ENCODE assay signal across 8 cellular contexts in the genomic region with DNA sequence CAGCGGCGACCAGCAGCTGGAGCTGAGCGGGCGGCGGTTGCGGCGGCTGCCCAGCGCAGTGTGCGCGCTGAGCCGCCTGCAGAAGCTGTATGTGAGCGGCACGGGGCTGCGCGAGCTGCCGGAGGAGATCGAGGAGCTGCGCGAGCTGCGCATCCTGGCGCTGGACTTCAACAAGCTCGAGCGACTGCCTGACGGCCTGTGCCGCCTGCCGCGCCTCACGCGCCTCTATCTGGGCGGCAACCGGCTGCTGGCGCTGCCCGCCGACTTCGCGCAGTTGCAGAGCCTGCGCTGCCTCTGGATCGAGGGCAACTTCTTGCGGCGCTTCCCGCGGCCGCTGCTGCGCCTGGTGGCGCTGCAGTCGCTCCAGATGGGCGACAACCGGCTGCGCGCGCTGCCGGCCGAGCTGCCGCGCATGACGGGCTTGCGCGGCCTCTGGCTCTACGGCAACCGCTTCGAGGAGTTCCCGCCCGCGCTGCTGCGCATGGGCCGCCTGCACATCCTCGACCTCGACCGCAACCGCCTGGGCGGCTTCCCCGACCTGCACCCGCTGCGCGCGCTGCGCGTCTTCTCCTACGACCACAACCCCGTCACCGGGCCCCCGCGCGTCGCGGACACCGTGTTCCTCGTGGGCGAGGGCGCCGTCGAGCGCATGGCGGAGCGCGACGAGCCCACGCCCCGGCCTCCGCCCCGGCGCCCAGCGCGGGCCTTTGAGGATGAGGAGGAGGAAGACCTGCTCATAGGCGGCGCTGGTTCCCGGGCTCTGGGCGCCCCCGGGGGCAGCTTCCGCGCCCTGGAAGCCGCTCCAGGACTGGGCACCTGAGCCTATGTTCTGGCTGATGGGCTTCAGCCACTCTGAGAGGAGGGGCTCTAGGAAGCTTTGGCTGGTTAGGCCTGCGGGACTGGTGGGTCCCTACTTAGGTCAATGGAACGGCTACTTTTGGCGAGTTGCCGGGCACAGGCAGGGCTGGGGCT. TPM values are rescaled to one million over a fixed set of nuclear protein-coding genes. Genes with fewer than 3 reads are reported as not detected.
DNase-seq lines count a peak whose midpoint lies in the region; TF ChIP-seq lines count a peak whose summit lies in the region.

No MANE protein-coding gene starts in this region.

- peak overlapping the region; percentile 78 for H3K4me2 ChIP-seq in neural progenitor cell

- peak overlapping the region; percentile 96 for H2AFZ ChIP-seq in neural progenitor cell (replicated peaks)

- intact Hi-C loops in activated T-helper 2 cell treated with anti-CD3 and anti-CD28 coated beads, Interferon-gamma antibody, Interleukin-2, Interleukin-4, amounts not matched to agents 10 μg/mL and 5 μg/mL and 100 μg/mL, durations not matched to agents 14 hours and 24 hours and 36 hours (cut with micrococcal nuclease): loop anchor here (10.0 kb wide), 2 partner anchors 175 to 1415 kb away; a partner anchor contains a TSS
- intact Hi-C loops in testis (cut with DNase I; ENCODE audit: low total_unique reads): loop anchor here (10.0 kb wide), 1 partner anchor 65 kb away; no protein-coding TSS in a partner anchor

- H3K4me1 ChIP-seq in neural progenitor cell (peaks cover 38% of the 10 kb centered on the region), testis (peaks cover 5% of the 10 kb centered on the region)

- peaks cover 46% of the 10 kb centered on the region for H3K27me3 Mint-ChIP-seq in activated T-helper 2 cell treated with anti-CD3 and anti-CD28 coated beads, Interferon-gamma antibody, Interleukin-2, Interleukin-4, amounts not matched to agents 10 μg/mL and 5 μg/mL and 100 μg/mL, durations not matched to agents 14 hours and 24 hours and 36 hours (ENCODE audit: low read depth)
- H3K27me3 Mint-ChIP-seq in neural progenitor cell (ENCODE audit: insufficient read depth, low read depth): peaks cover 20% of the 10 kb centered on the region

- WGBS in testis, 2 donors: 0 to 29% methylated on average over 22 to 26 of the region's 116 CpGs

- no peak overlapping the region for H3K27ac Mint-ChIP-seq in activated T-helper 2 cell treated with anti-CD3 and anti-CD28 coated beads, Interferon-gamma antibody, Interleukin-2, Interleukin-4, amounts not matched to agents 10 μg/mL and 5 μg/mL and 100 μg/mL, durations not matched to agents 14 hours and 24 hours and 36 hours
- no peak overlapping the region for H3K27ac Mint-ChIP-seq in neural progenitor cell

- peaks cover 18% of the 10 kb centered on the region for H4K20me1 ChIP-seq in neural progenitor cell (ENCODE audit: low read depth)

- DNase-seq in SIG-M5 treated with dmso at 0.1 percent for 504 hours (lab: John Stamatoyannopoulos, UW; ENCODE audit: unreplicated experiment): peak; percentile 64
- no peak for DNase-seq in SIG-M5 (lab: John Stamatoyannopoulos, UW)
- DNase-seq in HL-60 (ENCODE audit: low read depth in 1 of 2, low spot score in 1 of 2): peak; percentile 76 to 82
- DNase-seq in NOMO-1 (lab: John Stamatoyannopoulos, UW; ENCODE audit: unreplicated experiment in 2 of 2): peak; percentile 81 to 90
- peak; percentile 76 for DNase-seq in activated T-helper 2 cell treated with anti-CD3 and anti-CD28 coated beads, Interferon-gamma antibody, Interleukin-2, Interleukin-4, amounts not matched to agents 10 μg/mL and 5 μg/mL and 100 μg/mL, durations not matched to agents 14 hours and 24 hours and 36 hours (ENCODE audit: low spot score)
- DNase-seq in fibroblast of villous mesenchyme (ENCODE audit: low read depth): peak; percentile 63
- peak; percentile 97 for DNase-seq in neural progenitor cell (ENCODE audit: low spot score)
- peak; percentile 72 for DNase-seq in testis

- H3K27ac ChIP-seq in HL-60 (replicated peaks) (no peak overlapping the region), neural progenitor cell (no peak overlapping the region), testis (peak overlapping the region in 1 of 2 donors; percentile 30)

- no peaks in the 10 kb centered on the region for H3K79me2 ChIP-seq in neural progenitor cell (ENCODE audit: low read depth)

- H3K9ac ChIP-seq in neural progenitor cell: no peak overlapping the region

- TF ChIP-seq POLR2A in testis (IDR thresholded peaks at IDR 0.05): no peak

- peaks cover 31% of the 10 kb centered on the region for H3K27me3 ChIP-seq in HL-60 (ENCODE audit: insufficient read depth, poor library complexity, severe bottlenecking)
- peaks cover 68% of the 10 kb centered on the region for H3K27me3 ChIP-seq in neural progenitor cell
- H3K27me3 ChIP-seq in testis: no peaks in the 10 kb centered on the region

- peak overlapping the region; percentile 18 for H3K4me3 Mint-ChIP-seq in activated T-helper 2 cell treated with anti-CD3 and anti-CD28 coated beads, Interferon-gamma antibody, Interleukin-2, Interleukin-4, amounts not matched to agents 10 μg/mL and 5 μg/mL and 100 μg/mL, durations not matched to agents 14 hours and 24 hours and 36 hours (ENCODE audit: low read depth)
- H3K4me3 Mint-ChIP-seq in neural progenitor cell: peak overlapping the region; percentile 74

- H3K4me1 Mint-ChIP-seq in activated T-helper 2 cell treated with anti-CD3 and anti-CD28 coated beads, Interferon-gamma antibody, Interleukin-2, Interleukin-4, amounts not matched to agents 10 μg/mL and 5 μg/mL and 100 μg/mL, durations not matched to agents 14 hours and 24 hours and 36 hours (ENCODE audit: low read depth): peaks cover 6% of the 10 kb centered on the region
- peaks cover 74% of the 10 kb centered on the region for H3K4me1 Mint-ChIP-seq in neural progenitor cell

- H3K36me3 ChIP-seq in neural progenitor cell (no peaks in the 10 kb centered on the region), testis (ENCODE audit: low read depth, missing control alignments) (no peaks in the 10 kb centered on the region)

- TF ChIP-seq CTCF in HL-60 (IDR thresholded peaks at IDR 0.05; ENCODE audit: insufficient read depth, low read length) (peak; percentile 65), fibroblast of villous mesenchyme (IDR thresholded peaks at IDR 0.05; ENCODE audit: insufficient read depth, low read depth, low read length) (peak; percentile 28), neural progenitor cell (IDR thresholded peaks at IDR 0.05) (peak; percentile 65), testis (IDR thresholded peaks at IDR 0.05) (peak; percentile 24 to 59 (median 44))

- peaks cover 28% of the 10 kb centered on the region for H3F3A ChIP-seq in neural progenitor cell (ENCODE audit: low read depth)

- H3K36me3 Mint-ChIP-seq in activated T-helper 2 cell treated with anti-CD3 and anti-CD28 coated beads, Interferon-gamma antibody, Interleukin-2, Interleukin-4, amounts not matched to agents 10 μg/mL and 5 μg/mL and 100 μg/mL, durations not matched to agents 14 hours and 24 hours and 36 hours (ENCODE audit: low read depth): no peaks in the 10 kb centered on the region
- no peaks in the 10 kb centered on the region for H3K36me3 Mint-ChIP-seq in neural progenitor cell

- H3K9me3 ChIP-seq in neural progenitor cell (ENCODE audit: low read depth) (no peaks in the 10 kb centered on the region), testis (no peaks in the 10 kb centered on the region)

- H3K4me3 ChIP-seq in HL-60 (replicated peaks; ENCODE audit: insufficient read depth, low read length) (no peak overlapping the region), fibroblast of villous mesenchyme (ENCODE audit: low read depth, low read length) (no peak overlapping the region), neural progenitor cell (peak overlapping the region; percentile 44), testis (peak overlapping the region; percentile 6 to 40)

- no peaks in the 10 kb centered on the region for H3K9me3 Mint-ChIP-seq in activated T-helper 2 cell treated with anti-CD3 and anti-CD28 coated beads, Interferon-gamma antibody, Interleukin-2, Interleukin-4, amounts not matched to agents 10 μg/mL and 5 μg/mL and 100 μg/mL, durations not matched to agents 14 hours and 24 hours and 36 hours
- no peaks in the 10 kb centered on the region for H3K9me3 Mint-ChIP-seq in neural progenitor cell

RNA-seq across cellular contexts. Expression of a gene that starts 0.8 kb away (rescaled TPM):
- 0.07 and 0.11 TPM in 2 replicates for total RNA-seq in activated T-helper 2 cell treated with anti-CD3 and anti-CD28 coated beads, Interferon-gamma antibody, Interleukin-2, Interleukin-4, amounts not matched to agents 10 μg/mL and 5 μg/mL and 100 μg/mL, durations not matched to agents 14 hours and 24 hours and 36 hours
- not detected in 2 replicates for total RNA-seq in fibroblast of villous mesenchyme
- total RNA-seq in neural progenitor cell (ENCODE audit: low replicate concordance): 0.74 TPM in 1 of 2 replicates, not detected in the other
- 1 to 10 TPM; 4.8 to 6.4 TPM for total RNA-seq in testis
- polyA plus RNA-seq in testis (ENCODE audit: insufficient read depth, low read depth, low replicate concordance): 5.5 TPM

Comparison
In these comparisons a context has a peak if more than half of its experiments do, and no peak if none do; other contexts are left out.
1. H3K4me3 ChIP-seq: peak in neural progenitor cell (single experiment) and testis (2 of 2); none in HL-60 (single experiment) and fibroblast of villous mesenchyme (single experiment).
2. Peak in every context shown above with its lines, with median percentiles within 50 percentile points of each other: CTCF ChIP-seq.